In genomic region chr1:165444897-165445370, GRCh38 we compare ENCODE assay signal across 11 cellular contexts. TPM values are rescaled to one million over a fixed set of nuclear protein-coding genes. Genes with fewer than 3 reads are reported as not detected.
DNase-seq lines count a peak whose midpoint lies in the region; ATAC-seq, FAIRE-seq and TF ChIP-seq lines count a peak whose summit lies in the region.
"Had no signal": no experiment of that assay in that cellular context is flagged by ENCODE, and none has a peak within 500 bp of the region (broad histone marks: within the 10 kb centered on the region; RNA-seq: fewer than 3 reads in every experiment).

RXRG (minus strand) TSS chr1:165445126; CDS start chr1:165444893, 233 bp downstream.

- FAIRE-seq in GM19239 (lab: Jason Lieb, UNC): no peak
- FAIRE-seq in GM12891 (lab: Jason Lieb, UNC): no peak
- FAIRE-seq: A204.1 had no signal

- H3K9me3 ChIP-seq in WERI-Rb-1 (ENCODE audit: severe bottlenecking): no peaks in the 10 kb centered on the region

- peak within 1 kb of the TSS; percentile 91 for H3K27ac ChIP-seq in WERI-Rb-1

- DNase-seq in DMS79 treated with DMSO at 0.1 percent for 48 hours (lab: John Stamatoyannopoulos, UW) (peak; percentile 24), DMS79 (lab: John Stamatoyannopoulos, UW) (no peak), WERI-Rb-1 (peak; percentile 94), Right ventricle myocardium superior (peak; percentile 70), retinal pigment epithelial cell (ENCODE audit: low read depth) (peak; percentile 6), GM19239 (ENCODE audit: insufficient read length, low spot score) (no peak), NCI-H2029 (lab: John Stamatoyannopoulos, UW) (no peak), GM12891 (ENCODE audit: insufficient read length, low spot score) (no peak)
- DNase-seq: stimulated activated naive B cell treated with anti-CD40 and anti-IgM and Interleukin-4, amounts not matched to agents 10 μg/mL and 1 μg/mL and 100 μg/mL, for 72 hours had no signal

- peak; percentile 78 for ATAC-seq in Right ventricle myocardium superior (ENCODE audit: poor library complexity)

- TF ChIP-seq POLR2A in GM12891 (IDR thresholded peaks at IDR 0.05; ENCODE audit: low read depth, low read length): no peak

- intact Hi-C loops in Right ventricle myocardium superior (cut with DNase I): no loop called here

- no peaks in the 10 kb centered on the region for H3K27me3 ChIP-seq in WERI-Rb-1 (ENCODE audit: insufficient read depth, low read depth, severe bottlenecking)

- peak within 1 kb of the TSS; percentile 98 for H3K4me3 ChIP-seq in WERI-Rb-1 (ENCODE audit: low read depth, low read length)
- peak within 1 kb of the TSS; percentile 30 for H3K4me3 ChIP-seq in retinal pigment epithelial cell (ENCODE audit: low read length)

- peaks cover 45% of the 10 kb centered on the region for H3K36me3 ChIP-seq in WERI-Rb-1

- no peak for TF ChIP-seq CTCF in WERI-Rb-1 (IDR thresholded peaks at IDR 0.05; ENCODE audit: low read depth, low read length)
- no peak for TF ChIP-seq CTCF in retinal pigment epithelial cell (conservative IDR thresholded peaks at IDR 0.05; ENCODE audit: low read depth, low read length)

TF ChIP-seq in GM12891, 5 proteins besides CTCF, POLR2A, EP300 and RAD21:
- TF ChIP-seq POU2F2 (IDR thresholded peaks at IDR 0.05; ENCODE audit: low read depth, low read length) (no peak), POLR2AphosphoS5 (IDR thresholded peaks at IDR 0.05; ENCODE audit: low read depth, low read length) (no peak), PAX5 (IDR thresholded peaks at IDR 0.05; ENCODE audit: insufficient read depth, low read length, severe bottlenecking) (no peak), TAF1 (IDR thresholded peaks at IDR 0.05; ENCODE audit: low read depth, low read length) (no peak), SPI1 (IDR thresholded peaks at IDR 0.05; ENCODE audit: low read depth, low read length) (no peak)

RNA-seq across cellular contexts. Expression of gene RXRG, which starts in this region (rescaled TPM):
- total RNA-seq in Right ventricle myocardium superior: 3.3 TPM
- not detected for polyA plus RNA-seq in GM12891 (2012; ENCODE audit: low read depth, missing spikeins)
- total RNA-seq: epithelial cell of proximal tubule had no signal

Comparison
In these comparisons a context has a peak if more than half of its experiments do, and no peak if none do; other contexts are left out.
1. DNase-seq: peak in DMS79 treated with DMSO at 0.1 percent for 48 hours (single experiment), WERI-Rb-1 (single experiment), Right ventricle myocardium superior (single experiment) and retinal pigment epithelial cell (single experiment); none in DMS79 (single experiment), GM19239 (single experiment), NCI-H2029 (single experiment) and GM12891 (single experiment).